8 cellular contexts compared by ENCODE assay signal in the genomic region with DNA sequence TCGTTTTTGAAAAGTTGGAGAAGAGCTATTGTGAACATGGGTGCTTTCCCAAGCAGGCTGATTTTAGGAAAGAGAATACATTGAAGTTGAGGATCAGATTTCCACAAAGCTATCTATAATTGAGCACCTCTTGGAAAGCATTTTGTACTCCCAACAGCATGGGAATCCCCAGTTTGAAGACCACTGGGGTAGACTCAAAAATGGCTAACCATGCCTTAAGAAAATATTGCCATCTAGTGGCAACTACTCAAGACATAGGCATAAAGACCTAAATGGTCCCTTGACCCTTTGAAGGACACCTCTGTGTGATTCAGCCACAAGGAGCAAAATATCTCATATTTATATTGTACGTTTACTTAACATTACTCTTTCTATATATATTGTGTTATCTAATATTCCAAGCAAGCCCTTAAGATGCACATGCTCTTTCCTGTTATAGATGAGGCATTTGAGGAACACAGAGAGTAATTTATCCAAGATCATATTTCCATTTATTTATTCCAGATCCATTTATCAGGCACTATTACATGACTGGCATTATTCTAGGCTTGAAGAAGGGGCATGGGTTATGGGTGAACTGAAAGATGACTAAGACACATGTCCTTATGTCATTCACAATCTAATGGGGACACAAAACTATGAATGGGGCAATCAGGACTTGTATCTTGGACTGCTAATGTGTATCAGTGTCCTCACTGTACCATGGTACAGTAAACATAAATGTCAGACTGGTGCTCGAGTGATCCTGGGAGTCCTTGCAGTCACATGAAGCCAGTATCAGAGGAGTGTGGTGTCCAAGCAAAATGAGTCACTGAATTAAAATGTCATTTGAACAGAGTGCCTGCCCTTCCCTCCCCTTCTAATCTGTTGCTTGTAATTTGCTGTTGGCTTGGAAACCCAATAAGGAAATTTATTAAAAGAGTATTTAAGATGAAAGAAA.
DNase-seq lines count a peak whose midpoint lies in the region; ATAC-seq and TF ChIP-seq lines count a peak whose summit lies in the region.

No MANE protein-coding gene starts in this region.

- H3K4me1 ChIP-seq in GM23248 (ENCODE audit: insufficient read depth), result peaks cover 9% of the 10 kb centered on the region; the same call in 1 of the 2 replicates
- no peaks in the 10 kb centered on the region for H3K4me1 ChIP-seq in Peyer's patch
- H3K4me1 ChIP-seq in fibroblast of lung (ENCODE audit: control insufficient read depth, extremely low read depth, insufficient read depth, low read length), result peaks cover 4% of the 10 kb centered on the region
- H3K4me1 ChIP-seq in osteoblast (ENCODE audit: insufficient read depth, low read length), result peaks cover 7% of the 10 kb centered on the region

- 38 to 46% methylated on average over 3 of the region's 3 CpGs for WGBS in GM23248 (ENCODE audit: low coverage in 1 of 2, low lambda C conversion rate in 2 of 2, missing lambda C conversion rate in 2 of 2), 2 experiments

- no peak for DNase-seq in CD4-positive, alpha-beta T cell
- DNase-seq in GM23248 (peak; percentile 65), Peyer's patch (no peak), fibroblast of lung (ENCODE audit: low read depth in 2 of 2) (peak; percentile 51 to 65), osteoblast (ENCODE audit: insufficient read length, low spot score, missing footprints) (peak; percentile 78)
- DNase-seq in activated CD4-positive, alpha-beta T cell treated with anti-CD3 and anti-CD28 coated beads, Interleukin-2, amount 10 ng/mL, durations not matched to agents 24 days and 14 days, result no peak

- H3K4me3 ChIP-seq in GM23248 (no peak overlapping the region), Peyer's patch (no peak overlapping the region), fibroblast of lung (replicated peaks in 1 of 4; ENCODE audit: control extremely low read depth in 1 of 4, insufficient read depth in 1 of 4, low read depth in 3 of 4, low read length in 4 of 4) (no peak overlapping the region), osteoblast (ENCODE audit: insufficient read depth, low read length) (no peak overlapping the region)

- no peaks in the 10 kb centered on the region for H3K9me3 ChIP-seq in CD4-positive, alpha-beta T cell (ENCODE audit: control insufficient read depth, low read length)
- no peaks in the 10 kb centered on the region for H3K9me3 ChIP-seq in GM23248 (ENCODE audit: low read depth)
- no peaks in the 10 kb centered on the region for H3K9me3 ChIP-seq in Peyer's patch
- no peaks in the 10 kb centered on the region for H3K9me3 ChIP-seq in fibroblast of lung (ENCODE audit: control insufficient read depth, insufficient read depth, low read depth, low read length)
- no peaks in the 10 kb centered on the region for H3K9me3 ChIP-seq in osteoblast (ENCODE audit: low read depth, low read length)

- in situ Hi-C loops in GM23248 (cut with MboI), result no loop called here

- ATAC-seq in CD4-positive, alpha-beta T cell (ENCODE audit: poor library complexity), result no peak
- ATAC-seq in HG03196 (IDR thresholded peaks at IDR 0.05; ENCODE audit: unreplicated experiment) (no peak), HG03571 (IDR thresholded peaks at IDR 0.05; ENCODE audit: unreplicated experiment) (no peak)

- CTCF ChIA-PET in CD4-positive, alpha-beta T cell (lab: Charles Lee), result interaction anchor here (0.5 to 1.4 kb wide), 2 partner anchors 186 to 233 kb away, joined by 3 read pairs; no protein-coding TSS in a partner anchor

- H3K27me3 ChIP-seq in CD4-positive, alpha-beta T cell (ENCODE audit: control insufficient read depth, insufficient read depth, low read length), result no peaks in the 10 kb centered on the region
- H3K27me3 ChIP-seq in GM23248 (replicated peaks; ENCODE audit: insufficient read depth) (no peaks in the 10 kb centered on the region), Peyer's patch (no peaks in the 10 kb centered on the region), fibroblast of lung (ENCODE audit: control insufficient read depth, insufficient read depth, low read length) (no peaks in the 10 kb centered on the region), osteoblast (ENCODE audit: insufficient read depth, low read length) (peaks cover 4% of the 10 kb centered on the region)

- peak; percentile 52 for TF ChIP-seq CTCF in CD4-positive, alpha-beta T cell (IDR thresholded peaks at IDR 0.05)
- TF ChIP-seq CTCF in Peyer's patch (IDR thresholded peaks at IDR 0.05) (peak in 4 of 6 experiments; percentile 47 to 69 (median 60)), fibroblast of lung (conservative IDR thresholded peaks at IDR 0.05 in 1 of 2, IDR thresholded peaks at IDR 0.05 in 1 of 2; ENCODE audit: low read depth in 1 of 2, low read length in 2 of 2) (peak; percentile 45 to 70), osteoblast (IDR thresholded peaks at IDR 0.05; ENCODE audit: extremely low read depth, low read depth, low read length) (peak; percentile 63)

- no peaks in the 10 kb centered on the region for H3F3A ChIP-seq in GM23248 (ENCODE audit: insufficient read depth)

- intact Hi-C loops in CD4-positive, alpha-beta T cell (cut with DNase I, micrococcal nuclease), result loop anchor here in 1 of 2 experiments (10.0 kb wide), 1 partner anchor 524 kb away; no protein-coding TSS in a partner anchor
- intact Hi-C loops in activated CD4-positive, alpha-beta T cell treated with anti-CD3 and anti-CD28 coated beads, Interleukin-2, amount 10 ng/mL, durations not matched to agents 24 days and 14 days (cut with micrococcal nuclease), result no loop called here

- H3K27ac Mint-ChIP-seq in CD4-positive, alpha-beta T cell, result no peak overlapping the region
- H3K27ac Mint-ChIP-seq in activated CD4-positive, alpha-beta T cell treated with anti-CD3 and anti-CD28 coated beads, Interleukin-2, amount 10 ng/mL, durations not matched to agents 24 days and 14 days, result no peak overlapping the region

- H4K20me1 ChIP-seq in GM23248 (ENCODE audit: insufficient read depth) (no peaks in the 10 kb centered on the region), fibroblast of lung (ENCODE audit: control insufficient read depth, extremely low read depth, insufficient read depth, low read length) (no peaks in the 10 kb centered on the region), osteoblast (ENCODE audit: insufficient read depth, low read length) (no peaks in the 10 kb centered on the region)

- no peak overlapping the region for H3K4me3 Mint-ChIP-seq in CD4-positive, alpha-beta T cell
- no peak overlapping the region for H3K4me3 Mint-ChIP-seq in activated CD4-positive, alpha-beta T cell treated with anti-CD3 and anti-CD28 coated beads, Interleukin-2, amount 10 ng/mL, durations not matched to agents 24 days and 14 days

- H2AFZ ChIP-seq in GM23248 (no peak overlapping the region), fibroblast of lung (ENCODE audit: low read length) (peak overlapping the region; percentile 25), osteoblast (ENCODE audit: low read length) (peak overlapping the region; percentile 58)

- H3K79me2 ChIP-seq in GM23248 (ENCODE audit: insufficient read depth) (no peaks in the 10 kb centered on the region), fibroblast of lung (ENCODE audit: control insufficient read depth, insufficient read depth, low read length) (no peaks in the 10 kb centered on the region), osteoblast (ENCODE audit: insufficient read depth, low read length) (no peaks in the 10 kb centered on the region)

- no peak overlapping the region for H3K9ac ChIP-seq in GM23248
- H3K9ac ChIP-seq in fibroblast of lung (ENCODE audit: insufficient read depth, low read length), result no peak overlapping the region

- POLR2A ChIA-PET in CD4-positive, alpha-beta T cell (lab: Charles Lee), result interaction anchor here (2.5 kb wide), 1 partner anchor 121 kb away, joined by 9 read pairs; a partner anchor contains a TSS

- H3K4me2 ChIP-seq in GM23248 (ENCODE audit: unreplicated experiment), result peak overlapping the region; percentile 8
- H3K4me2 ChIP-seq in fibroblast of lung (ENCODE audit: extremely low read depth, insufficient read depth, low read length), result peak overlapping the region; percentile 33
- peak overlapping the region; percentile 42 for H3K4me2 ChIP-seq in osteoblast (ENCODE audit: insufficient read depth, low read length)

- H3K4me1 Mint-ChIP-seq in CD4-positive, alpha-beta T cell (ENCODE audit: low read depth), result no peaks in the 10 kb centered on the region
- peaks cover 6% of the 10 kb centered on the region for H3K4me1 Mint-ChIP-seq in activated CD4-positive, alpha-beta T cell treated with anti-CD3 and anti-CD28 coated beads, Interleukin-2, amount 10 ng/mL, durations not matched to agents 24 days and 14 days

- no peaks in the 10 kb centered on the region for H3K9me2 ChIP-seq in GM23248 (ENCODE audit: insufficient read depth)

- no peaks in the 10 kb centered on the region for H3K36me3 ChIP-seq in GM23248 (ENCODE audit: low read depth)
- no peaks in the 10 kb centered on the region for H3K36me3 ChIP-seq in Peyer's patch
- H3K36me3 ChIP-seq in fibroblast of lung (ENCODE audit: control insufficient read depth, insufficient read depth, low read length), result no peaks in the 10 kb centered on the region
- H3K36me3 ChIP-seq in osteoblast (ENCODE audit: insufficient read depth, low read length), result no peaks in the 10 kb centered on the region

- H3K27me3 Mint-ChIP-seq in CD4-positive, alpha-beta T cell, result no peaks in the 10 kb centered on the region
- no peaks in the 10 kb centered on the region for H3K27me3 Mint-ChIP-seq in activated CD4-positive, alpha-beta T cell treated with anti-CD3 and anti-CD28 coated beads, Interleukin-2, amount 10 ng/mL, durations not matched to agents 24 days and 14 days

- no peaks in the 10 kb centered on the region for H3K36me3 Mint-ChIP-seq in CD4-positive, alpha-beta T cell (ENCODE audit: low read depth)
- H3K36me3 Mint-ChIP-seq in activated CD4-positive, alpha-beta T cell treated with anti-CD3 and anti-CD28 coated beads, Interleukin-2, amount 10 ng/mL, durations not matched to agents 24 days and 14 days (ENCODE audit: low read depth), result no peaks in the 10 kb centered on the region

- H3K27ac ChIP-seq in CD4-positive, alpha-beta T cell (ENCODE audit: low read depth, low read length), result no peak overlapping the region
- H3K27ac ChIP-seq in GM23248, result no peak overlapping the region
- H3K27ac ChIP-seq in Peyer's patch, result peak overlapping the region in 1 of 4 donors; percentile 3
- H3K27ac ChIP-seq in fibroblast of lung (ENCODE audit: insufficient read depth, low read length), result no peak overlapping the region
- H3K27ac ChIP-seq in osteoblast (ENCODE audit: low read depth, low read length), result no peak overlapping the region

- no peak for TF ChIP-seq POLR2A in Peyer's patch (IDR thresholded peaks at IDR 0.05)

- H3K9me3 Mint-ChIP-seq in CD4-positive, alpha-beta T cell, result no peaks in the 10 kb centered on the region
- H3K9me3 Mint-ChIP-seq in activated CD4-positive, alpha-beta T cell treated with anti-CD3 and anti-CD28 coated beads, Interleukin-2, amount 10 ng/mL, durations not matched to agents 24 days and 14 days, result no peaks in the 10 kb centered on the region

Comparison
In these comparisons a context has a peak if more than half of its experiments do, and no peak if none do; other contexts are left out.
1. DNase-seq: peak in GM23248 (single experiment), fibroblast of lung (2 of 2) and osteoblast (single experiment); none in CD4-positive, alpha-beta T cell (0 of 10), Peyer's patch (0 of 3) and activated CD4-positive, alpha-beta T cell treated with anti-CD3 and anti-CD28 coated beads, Interleukin-2, amount 10 ng/mL, durations not matched to agents 24 days and 14 days (single experiment).
2. Peak in every context shown above with its lines, with median percentiles within 50 percentile points of each other: CTCF ChIP-seq and H3K4me2 ChIP-seq.